Comparison of ENCODE assay signal across 27 cellular contexts in the genomic region with DNA sequence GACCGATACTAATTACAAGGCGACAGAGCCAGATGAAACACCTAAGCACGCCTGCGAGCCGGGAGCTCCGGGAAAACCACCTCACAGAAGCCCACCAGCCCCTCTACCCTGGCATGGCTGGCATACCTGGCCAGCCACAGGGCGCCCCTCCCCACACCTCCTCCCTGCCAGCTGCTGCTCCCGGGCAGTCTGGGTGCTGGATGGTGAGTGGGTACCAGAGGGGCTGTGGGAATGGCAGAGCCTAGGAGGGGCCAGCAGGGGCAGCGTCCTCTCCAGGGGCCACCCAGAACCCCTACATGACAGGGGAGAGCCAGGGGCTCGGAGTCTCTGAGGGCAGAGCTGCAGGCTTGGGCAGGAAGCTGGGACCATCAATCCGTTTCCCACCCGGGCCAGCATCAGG.
"Had no signal": no experiment of that assay in that cellular context is flagged by ENCODE, and none has a peak within 500 bp of the region (broad histone marks: within the 10 kb centered on the region; RNA-seq: fewer than 3 reads in every experiment).

No MANE protein-coding gene starts in this region.

- H3K4me3 ChIP-seq: cardiac muscle cell, MG63, SK-N-MC had no signal

- H3K27me3 ChIP-seq: cardiac muscle cell, MG63 had no signal

- H3K36me3 ChIP-seq: cardiac muscle cell, MG63 had no signal

- H3K27ac Mint-ChIP-seq: activated CD8-positive, alpha-beta T cell treated with anti-CD3 and anti-CD28 coated beads for 36 hours; activated naive CD4-positive, alpha-beta T cell treated with anti-CD3 and anti-CD28 coated beads, Interleukin-2, amount 50 U/mL, for 24 hours; activated T-helper 1 cell treated with anti-CD3 and anti-CD28 coated beads, Interleukin-12 subunit alpha, Interleukin-12 subunit beta, Interleukin-2, Interleukin-4 antibody, amounts not matched to agents 30 ng/mL and 10 ng/mL and 1 ng/mL, durations not matched to agents 14 hours and 24 hours and 36 hours had no signal

- H3K9me3 Mint-ChIP-seq: activated CD8-positive, alpha-beta T cell treated with anti-CD3 and anti-CD28 coated beads for 36 hours; activated naive CD4-positive, alpha-beta T cell treated with anti-CD3 and anti-CD28 coated beads, Interleukin-2, amount 50 U/mL, for 24 hours; activated T-helper 1 cell treated with anti-CD3 and anti-CD28 coated beads, Interleukin-12 subunit alpha, Interleukin-12 subunit beta, Interleukin-2, Interleukin-4 antibody, amounts not matched to agents 30 ng/mL and 10 ng/mL and 1 ng/mL, durations not matched to agents 14 hours and 24 hours and 36 hours had no signal

- H3K4me1 Mint-ChIP-seq: activated naive CD4-positive, alpha-beta T cell treated with anti-CD3 and anti-CD28 coated beads, Interleukin-2, amount 50 U/mL, for 24 hours had no signal

- DNase-seq: activated CD4-positive, alpha-beta T cell treated with anti-CD3 and anti-CD28 coated beads for 4 hours; activated CD8-positive, alpha-beta memory T cell treated with anti-CD3 and anti-CD28 coated beads, Interleukin-2, amount 50 U/mL, for 4 hours; activated CD8-positive, alpha-beta T cell treated with anti-CD3 and anti-CD28 coated beads for 36 hours; activated effector memory CD4-positive, alpha-beta T cell treated with Interleukin-2 at 50 U/mL for 16 hours; activated naive CD4-positive, alpha-beta T cell; aorta; MG63; MV-4-11; NCI-H1092 treated with DMSO at 0.1 percent for 48 hours; NCI-H1417 treated with DMSO at 0.1 percent for 48 hours; NCI-H1694; NCI-H2029; NCI-H2107; NCI-H2171 treated with DMSO at 0.1 percent for 48 hours; NCI-H226; NCI-H526; NK-92 treated with Interleukin-12 subunit alpha and Interleukin-12 subunit beta, amount 100 ng/mL, for 24 hours; PC-3; SIG-M5; T-helper 1 cell had no signal

- H3K4me3 Mint-ChIP-seq: activated CD8-positive, alpha-beta T cell treated with anti-CD3 and anti-CD28 coated beads for 36 hours; activated naive CD4-positive, alpha-beta T cell treated with anti-CD3 and anti-CD28 coated beads, Interleukin-2, amount 50 U/mL, for 24 hours; activated T-helper 1 cell treated with anti-CD3 and anti-CD28 coated beads, Interleukin-12 subunit alpha, Interleukin-12 subunit beta, Interleukin-2, Interleukin-4 antibody, amounts not matched to agents 30 ng/mL and 10 ng/mL and 1 ng/mL, durations not matched to agents 14 hours and 24 hours and 36 hours; brain had no signal

- ATAC-seq: activated CD4-positive, CD25-positive, alpha-beta regulatory T cell treated with anti-CD3 and anti-CD28 coated beads, Interleukin-2, amount 50 U/mL, for 24 hours; activated CD8-positive, alpha-beta T cell treated with anti-CD3 and anti-CD28 coated beads for 36 hours; PC-3 had no signal

- H3K27ac ChIP-seq: cardiac muscle cell, SK-N-MC, VCaP had no signal

- H3K36me3 Mint-ChIP-seq: activated naive CD4-positive, alpha-beta T cell treated with anti-CD3 and anti-CD28 coated beads, Interleukin-2, amount 50 U/mL, for 24 hours had no signal
